ENCODE assay signal across 20 cellular contexts in genomic region chr4:14701389-14701788, GRCh38.
"Had no signal": no experiment of that assay in that cellular context is flagged by ENCODE, and none has a peak within 500 bp of the region (broad histone marks: within the 10 kb centered on the region; RNA-seq: fewer than 3 reads in every experiment).

No MANE protein-coding gene starts in this region.

- ATAC-seq: left colon; lower lobe of right lung; natural killer cell treated with Interleukin-12 subunit alpha and Interleukin-12 subunit beta and Interleukin-15 and Interleukin-18, amount 100 ng/mL, for 72 hours; T-helper 17 cell; WTC11 had no signal

- H3K36me3 ChIP-seq: lower lobe of right lung, neutrophil, vagina had no signal

- H3K9me3 ChIP-seq: lower lobe of right lung, neutrophil, vagina had no signal

- H3K4me3 ChIP-seq: hepatocyte, lower lobe of right lung, vagina had no signal

- DNase-seq: activated CD4-positive, alpha-beta memory T cell treated with anti-CD3 and anti-CD28 coated beads for 36 hours; activated CD4-positive, alpha-beta T cell treated with anti-CD3 and anti-CD28 coated beads for 4 hours; activated naive CD4-positive, alpha-beta T cell; activated naive CD8-positive, alpha-beta T cell treated with anti-CD3 and anti-CD28 coated beads for 36 hours; activated T-cell treated with anti-CD3 and anti-CD28 coated beads for 4 hours; cerebellar nuclear complex; cortex of kidney; foreskin fibroblast; left colon; lower lobe of right lung; posterior cingulate gyrus; retina; stimulated activated naive CD4-positive, alpha-beta T cell treated with Interleukin-2 at 50 U/mL for 16 hours; T-helper 17 cell; trophoblast cell had no signal

- H3K27ac ChIP-seq: lower lobe of right lung, neutrophil had no signal

- H2AFZ ChIP-seq: hepatocyte had no signal

- H3K27me3 ChIP-seq: hepatocyte, neutrophil, vagina had no signal

- H3K79me2 ChIP-seq: hepatocyte had no signal

- H3K4me2 ChIP-seq: hepatocyte had no signal
